1 cellular context compared by ENCODE assay signal in the genomic region with DNA sequence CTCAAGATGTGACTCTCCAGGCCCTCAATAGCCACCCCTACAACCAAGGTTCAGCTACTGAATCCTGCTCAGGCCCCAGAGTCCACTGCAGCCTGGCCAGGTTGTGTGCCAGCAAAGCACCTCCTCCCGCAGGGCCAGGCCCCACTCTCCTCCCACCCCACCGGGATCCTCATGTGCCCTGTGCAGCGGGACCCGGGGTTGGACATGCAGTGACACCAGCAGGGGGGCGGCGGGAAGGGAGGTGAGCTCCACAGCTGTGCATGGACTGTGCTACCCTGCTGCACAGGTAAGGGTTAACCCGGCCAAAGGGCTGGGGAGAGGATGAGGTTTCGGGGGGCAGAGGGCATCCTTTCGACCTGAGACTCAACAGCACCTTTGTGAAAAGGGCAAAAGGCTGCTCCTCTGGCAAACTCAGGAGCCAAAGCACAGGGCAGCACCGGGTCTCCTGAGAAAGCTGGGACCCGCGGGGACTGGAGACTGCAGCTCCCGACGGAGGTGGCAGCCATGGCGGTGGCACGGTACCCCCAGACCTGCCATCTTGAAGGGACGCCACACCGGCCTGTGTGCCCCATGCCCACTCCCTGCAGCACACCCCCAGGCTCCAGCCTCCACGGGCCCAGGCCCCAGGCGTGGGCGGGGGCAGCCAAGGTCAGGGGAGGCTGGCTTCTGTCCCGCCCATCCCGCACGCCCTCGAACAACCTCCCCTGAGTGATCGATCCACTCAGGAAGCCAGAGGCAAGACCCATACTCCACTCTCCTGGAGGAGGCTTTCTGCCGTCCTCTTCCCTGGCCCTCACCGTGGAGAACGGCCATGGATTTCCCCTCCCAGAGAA.
TF ChIP-seq lines count a peak whose summit lies in the region.

No MANE protein-coding gene starts in this region.

TF ChIP-seq in liver, 16 proteins besides CTCF, POLR2A, EP300 and RAD21 (continued from another document):
- peak; percentile 15 for TF ChIP-seq YY1 (IDR thresholded peaks at IDR 0.05)
- TF ChIP-seq RXRA (IDR thresholded peaks at IDR 0.05), result peak; percentile 35 to 64
- TF ChIP-seq, protein P1, sequence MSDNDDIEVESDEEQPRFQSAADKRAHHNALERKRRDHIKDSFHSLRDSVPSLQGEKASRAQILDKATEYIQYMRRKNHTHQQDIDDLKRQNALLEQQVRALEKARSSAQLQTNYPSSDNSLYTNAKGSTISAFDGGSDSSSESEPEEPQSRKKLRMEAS (IDR thresholded peaks at IDR 0.05), result no peak
- no peak for TF ChIP-seq FOXA1 (IDR thresholded peaks at IDR 0.05)
- peak; percentile 24 for TF ChIP-seq HNF4G (IDR thresholded peaks at IDR 0.05)
- TF ChIP-seq HNF4A (conservative IDR thresholded peaks at IDR 0.05), result peak; percentile 56 to 67
- peak; percentile 47 to 79 for TF ChIP-seq EGR1 (IDR thresholded peaks at IDR 0.05; ENCODE audit: low read depth in 2 of 2)
